33 cellular contexts compared by ENCODE assay signal in genomic region chr12:209246-209645, GRCh38. TPM values are rescaled to one million over a fixed set of nuclear protein-coding genes. Genes with fewer than 3 reads are reported as not detected.
"Had no signal": no experiment of that assay in that cellular context is flagged by ENCODE, and none has a peak within 500 bp of the region (broad histone marks: within the 10 kb centered on the region; RNA-seq: fewer than 3 reads in every experiment).

No MANE protein-coding gene starts in this region.

- H3K36me3 ChIP-seq: esophagus muscularis mucosa, gastroesophageal sphincter, heart right ventricle, prostate gland, sigmoid colon, spleen, tibial artery, upper lobe of left lung had no signal

- H3K27me3 ChIP-seq: testis, upper lobe of left lung had no signal

- H3K9me3 ChIP-seq: esophagus muscularis mucosa, gastroesophageal sphincter, heart right ventricle, prostate gland, sigmoid colon, spleen, testis, tibial artery, upper lobe of left lung had no signal

- H3K9me3 Mint-ChIP-seq: endodermal cell, memory B cell, nephron progenitor cell had no signal

- H3K4me1 ChIP-seq: foreskin keratinocyte, prostate gland, testis had no signal

- H3K4me3 ChIP-seq: esophagus muscularis mucosa, gastroesophageal sphincter, heart right ventricle, lung, prostate gland, sigmoid colon, spleen, testis, tibial artery, upper lobe of left lung had no signal

- ATAC-seq: foreskin keratinocyte; gastroesophageal sphincter; heart right ventricle; left lobe of liver; naive thymus-derived CD4-positive, alpha-beta T cell; right cardiac atrium; stimulated activated memory B cell treated with anti-CD40 and anti-IgM and Interleukin-4, amounts not matched to agents 10 μg/mL and 1 μg/mL and 100 μg/mL, for 72 hours; stimulated activated naive CD8-positive, alpha-beta T cell treated with anti-CD3 and anti-CD28 coated beads, Interleukin-15, Interleukin-2, amounts not matched to agents 100 U/mL and 50 U/mL, for 24 hours had no signal

- H3K4me3 Mint-ChIP-seq: endodermal cell; memory B cell; mesothelial cell of epicardium; naive thymus-derived CD4-positive, alpha-beta T cell; nephron progenitor cell; stimulated activated memory B cell treated with anti-CD40 and anti-IgM and Interleukin-4, amounts not matched to agents 10 μg/mL and 1 μg/mL and 100 μg/mL, for 72 hours had no signal

- H3K36me3 Mint-ChIP-seq: memory B cell; mesothelial cell of epicardium; stimulated activated memory B cell treated with anti-CD40 and anti-IgM and Interleukin-4, amounts not matched to agents 10 μg/mL and 1 μg/mL and 100 μg/mL, for 72 hours had no signal

- H3K27ac Mint-ChIP-seq: endodermal cell; memory B cell; mesothelial cell of epicardium; naive thymus-derived CD4-positive, alpha-beta T cell; nephron progenitor cell; stimulated activated memory B cell treated with anti-CD40 and anti-IgM and Interleukin-4, amounts not matched to agents 10 μg/mL and 1 μg/mL and 100 μg/mL, for 72 hours had no signal

- FAIRE-seq: colon, islet of Langerhans, urothelium cell line had no signal

- H3K27ac ChIP-seq: epithelial cell of prostate, esophagus muscularis mucosa, foreskin keratinocyte, gastroesophageal sphincter, heart right ventricle, prostate gland, sigmoid colon, spleen, testis, tibial artery, upper lobe of left lung had no signal

- DNase-seq: effector CD8-positive, alpha-beta T cell; endodermal cell; foreskin keratinocyte; heart right ventricle; hippocampal formation; kidney glomerular epithelial cell; naive thymus-derived CD4-positive, alpha-beta T cell; nephron progenitor cell; nucleus accumbens; sigmoid colon; stimulated activated CD4-positive, alpha-beta T cell treated with anti-CD3 and anti-CD28 coated beads, Interleukin-4, amount 100 ng/mL, for 4 hours; stimulated activated naive CD8-positive, alpha-beta T cell treated with anti-CD3 and anti-CD28 coated beads, Interleukin-15, Interleukin-2, amounts not matched to agents 100 U/mL and 50 U/mL, for 24 hours; substantia nigra; testis; tibial artery; upper lobe of left lung had no signal

RNA-seq across cellular contexts. Expression of gene SLC6A12, which starts 4.7 kb away (rescaled TPM):
- total RNA-seq: fibroblast of lung, foreskin keratinocyte, osteocyte, skeletal muscle tissue had no signal
- polyA plus RNA-seq: fibroblast of lung; foreskin keratinocyte; naive thymus-derived CD4-positive, alpha-beta T cell had no signal

RNA-seq across cellular contexts. Expression of gene SLC6A13, which starts 53.4 kb away (rescaled TPM):
- total RNA-seq: esophagus muscularis mucosa, fibroblast of lung, foreskin keratinocyte, gastroesophageal sphincter had no signal
- polyA plus RNA-seq: fibroblast of lung; foreskin keratinocyte; naive thymus-derived CD4-positive, alpha-beta T cell had no signal
